32 cellular contexts compared by ENCODE assay signal in the genomic region with DNA sequence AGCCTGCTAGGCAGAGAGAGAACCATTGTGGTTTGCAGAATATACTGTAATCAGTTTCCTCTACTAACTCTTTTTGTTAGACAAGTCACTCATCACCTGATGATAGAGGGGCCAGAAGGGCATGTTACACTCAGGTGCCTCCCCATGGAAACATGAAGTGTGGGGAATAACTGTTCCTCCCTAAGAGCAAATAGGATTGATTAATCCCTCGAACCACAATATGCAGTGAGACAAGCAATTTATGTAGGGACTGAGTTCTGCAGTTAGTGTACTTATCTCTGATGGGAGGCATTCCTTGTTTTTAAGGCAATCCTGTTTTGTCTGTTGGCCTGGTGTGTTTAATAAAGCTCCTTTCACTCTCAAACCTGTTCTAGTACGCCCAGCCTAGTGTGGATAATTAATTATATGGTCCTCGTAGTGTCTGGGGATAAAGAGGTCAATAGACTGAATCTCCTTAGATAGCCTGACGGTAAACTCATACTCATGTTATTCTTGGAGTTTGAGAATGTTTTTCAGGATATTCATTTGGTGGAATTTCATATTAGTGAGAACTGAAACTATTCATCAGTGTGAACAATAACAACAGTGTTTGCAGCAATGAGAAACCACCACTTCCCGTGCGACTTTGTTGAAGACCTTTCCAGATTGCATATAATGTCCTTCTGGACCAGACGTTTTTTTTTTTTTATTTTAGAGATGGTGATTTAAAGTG.
DNase-seq lines count a peak whose midpoint lies in the region; ATAC-seq and TF ChIP-seq lines count a peak whose summit lies in the region.
"Had no signal": no experiment of that assay in that cellular context is flagged by ENCODE, and none has a peak within 500 bp of the region (broad histone marks: within the 10 kb centered on the region; RNA-seq: fewer than 3 reads in every experiment).

No MANE protein-coding gene starts in this region.

- no peaks in the 10 kb centered on the region for H3K36me3 ChIP-seq in cardiac muscle cell
- H3K36me3 ChIP-seq in ascending aorta: no peaks in the 10 kb centered on the region
- H3K36me3 ChIP-seq in testis (ENCODE audit: low read depth, missing control alignments): no peaks in the 10 kb centered on the region
- H3K36me3 ChIP-seq: esophagus muscularis mucosa, tibial nerve had no signal

- 65 to 72% methylated on average over 7 of the region's 7 CpGs for WGBS in testis, 2 donors

- TF ChIP-seq POLR2A in testis (IDR thresholded peaks at IDR 0.05): no peak

- intact Hi-C loops in cardiac septum (cut with DNase I): no loop called here
- intact Hi-C loops in ascending aorta (cut with DNase I): no loop called here
- intact Hi-C loops in testis (cut with DNase I; ENCODE audit: low total_unique reads): no loop called here

- no peak for ATAC-seq in HG03108 (IDR thresholded peaks at IDR 0.05; ENCODE audit: unreplicated experiment)
- ATAC-seq: activated naive CD4-positive, alpha-beta T cell treated with anti-CD3 and anti-CD28 coated beads, Interleukin-2, amount 50 U/mL, for 72 hours; foreskin keratinocyte had no signal

- peaks cover 27% of the 10 kb centered on the region for H3K4me1 ChIP-seq in cardiac muscle cell (ENCODE audit: low read depth)
- H3K4me1 ChIP-seq in ascending aorta: peaks cover 0 to 10% of the 10 kb centered on the region in 2 donors
- H3K4me1 ChIP-seq in testis: no peaks in the 10 kb centered on the region
- H3K4me1 ChIP-seq: esophagus muscularis mucosa, foreskin keratinocyte had no signal

- H3K4me3 ChIP-seq in cardiac muscle cell: no peak overlapping the region
- H3K4me3 ChIP-seq in ascending aorta: peak overlapping the region; percentile 3 to 16
- no peak overlapping the region for H3K4me3 ChIP-seq in fibroblast of the aortic adventitia (ENCODE audit: low read depth, low read length)
- no peak overlapping the region for H3K4me3 ChIP-seq in testis
- H3K4me3 ChIP-seq: esophagus muscularis mucosa, hepatocyte, SK-N-MC had no signal

- TF ChIP-seq CTCF in cardiac muscle cell (IDR thresholded peaks at IDR 0.05; ENCODE audit: low read depth, low read length): no peak
- no peak for TF ChIP-seq CTCF in ascending aorta (IDR thresholded peaks at IDR 0.05)
- no peak for TF ChIP-seq CTCF in fibroblast of the aortic adventitia (IDR thresholded peaks at IDR 0.05; ENCODE audit: insufficient read depth, low read length)
- TF ChIP-seq CTCF in testis (IDR thresholded peaks at IDR 0.05): no peak

- DNase-seq in cardiac muscle cell (ENCODE audit: low read depth in 1 of 2, low spot score in 1 of 2): peak in 1 of 2 donors; percentile 68
- DNase-seq in cardiac septum (ENCODE audit: low spot score): no peak
- DNase-seq in ascending aorta (ENCODE audit: low spot score in 2 of 2): no peak
- peak; percentile 18 for DNase-seq in fibroblast of the aortic adventitia (ENCODE audit: low read depth)
- DNase-seq in retina: peak; percentile 7
- no peak for DNase-seq in testis
- no peak for DNase-seq in LoVo (ENCODE audit: low spot score)
- DNase-seq: ACHN; activated B cell treated with CpG ODN at 0.5 μM for 24 hours; activated CD4-positive, alpha-beta T cell treated with anti-CD3 and anti-CD28 coated beads, Interleukin-2, amount 10 ng/mL, durations not matched to agents 7 days and 5 days; activated effector memory CD4-positive, alpha-beta T cell treated with Interleukin-2 at 50 U/mL for 16 hours; activated T-cell treated with anti-CD3 and anti-CD28 coated beads, Interleukin-2, amount 50 U/mL, for 1 hour; amygdala; CD8-positive, alpha-beta memory T cell; cortex of kidney; EL; foreskin keratinocyte; GOT3; KG1; MM.1S; NCI-H1105 treated with DMSO at 0.1 percent for 48 hours; NCI-H187 treated with DMSO at 0.1 percent for 48 hours; NCI-H2227 treated with DMSO at 0.1 percent for 48 hours; RPMI8226; stimulated activated CD4-positive, alpha-beta T cell treated with anti-CD3 and anti-CD28 coated beads, Interleukin-4, amount 100 ng/mL, for 24 hours; T-helper 1 cell had no signal

- H3K27ac ChIP-seq in cardiac muscle cell (peak overlapping the region; percentile 37), ascending aorta (no peak overlapping the region), testis (no peak overlapping the region)
- H3K27ac ChIP-seq: esophagus muscularis mucosa, foreskin keratinocyte, hepatocyte, SK-N-MC, tibial nerve had no signal

- H3K27me3 ChIP-seq in cardiac muscle cell (no peaks in the 10 kb centered on the region), ascending aorta (no peaks in the 10 kb centered on the region), testis (no peaks in the 10 kb centered on the region)
- H3K27me3 ChIP-seq: esophagus muscularis mucosa, foreskin keratinocyte, hepatocyte, tibial nerve had no signal

- no peaks in the 10 kb centered on the region for H3K9me3 ChIP-seq in cardiac muscle cell (ENCODE audit: low read depth)
- no peaks in the 10 kb centered on the region for H3K9me3 ChIP-seq in ascending aorta
- no peaks in the 10 kb centered on the region for H3K9me3 ChIP-seq in testis
- H3K9me3 ChIP-seq: esophagus muscularis mucosa had no signal

Comparison
In these comparisons a context has a peak if more than half of its experiments do, and no peak if none do; other contexts are left out.
1. DNase-seq: peak in fibroblast of the aortic adventitia (single experiment) and retina (single experiment); none in cardiac septum (single experiment), ascending aorta (0 of 2), testis (single experiment) and LoVo (single experiment).
2. H3K4me3 ChIP-seq: peak in ascending aorta (2 of 2); none in cardiac muscle cell (single experiment), fibroblast of the aortic adventitia (single experiment) and testis (0 of 2).